In genomic region chr15:83654379-83655236, GRCh38 we compare ENCODE assay signal across 2 cellular contexts.
TF ChIP-seq lines count a peak whose summit lies in the region.

No MANE protein-coding gene starts in this region.

TF ChIP-seq in liver, 16 proteins besides CTCF, POLR2A, EP300 and RAD21 (continued from another document):
- TF ChIP-seq ZBTB33 (IDR thresholded peaks at IDR 0.05) (no peak), SP1 (IDR thresholded peaks at IDR 0.05) (no peak), MAX (IDR thresholded peaks at IDR 0.05) (no peak), JUND (IDR thresholded peaks at IDR 0.05) (no peak), REST (IDR thresholded peaks at IDR 0.05) (no peak), FOXA2 (IDR thresholded peaks at IDR 0.05) (no peak), TAF1 (conservative IDR thresholded peaks at IDR 0.05) (no peak), ATF3 (IDR thresholded peaks at IDR 0.05) (no peak)

TF ChIP-seq in HepG2, 621 proteins besides CTCF, POLR2A, EP300 and RAD21 (continued from another document):
- TF ChIP-seq AKNA (CRISPR knock-in tag; IDR thresholded peaks at IDR 0.05; ENCODE audit: borderline replicate concordance) = no peak
- no peak for TF ChIP-seq EZH2 (conservative IDR thresholded peaks at IDR 0.05; ENCODE audit: low read depth, low read length)
- no peak for TF ChIP-seq SRY (CRISPR knock-in tag; IDR thresholded peaks at IDR 0.05)
- TF ChIP-seq ZNF362 (CRISPR knock-in tag; IDR thresholded peaks at IDR 0.05; ENCODE audit: borderline replicate concordance) = no peak
- TF ChIP-seq IRF2 (CRISPR knock-in tag; IDR thresholded peaks at IDR 0.05) = no peak
- TF ChIP-seq SATB2 (CRISPR knock-in tag; IDR thresholded peaks at IDR 0.05) = no peak
- TF ChIP-seq JUNB (CRISPR knock-in tag; IDR thresholded peaks at IDR 0.05; ENCODE audit: borderline replicate concordance) = no peak
- no peak for TF ChIP-seq TCF12 (IDR thresholded peaks at IDR 0.05)
- TF ChIP-seq TCF12 (CRISPR knock-in tag; IDR thresholded peaks at IDR 0.05) = no peak
- TF ChIP-seq IRX3 (CRISPR knock-in tag; IDR thresholded peaks at IDR 0.05; ENCODE audit: borderline replicate concordance, low read depth) = no peak
- TF ChIP-seq ZKSCAN5 (CRISPR knock-in tag; IDR thresholded peaks at IDR 0.05) = no peak
- no peak for TF ChIP-seq HCFC1 (IDR thresholded peaks at IDR 0.05; ENCODE audit: low read depth, low read length)
- TF ChIP-seq ZNF577 (CRISPR knock-in tag; IDR thresholded peaks at IDR 0.05; ENCODE audit: borderline replicate concordance, low read depth) = no peak
